In genomic region chr15:32659340-32659831, GRCh38 we compare ENCODE assay signal across 8 cellular contexts. TPM values are rescaled to one million over a fixed set of nuclear protein-coding genes. Genes with fewer than 3 reads are reported as not detected.
DNase-seq lines count a peak whose midpoint lies in the region; ATAC-seq and TF ChIP-seq lines count a peak whose summit lies in the region.
"Had no signal": no experiment of that assay in that cellular context is flagged by ENCODE, and none has a peak within 500 bp of the region (broad histone marks: within the 10 kb centered on the region; RNA-seq: fewer than 3 reads in every experiment).

No MANE protein-coding gene starts in this region.

- no peaks in the 10 kb centered on the region for H3K4me1 ChIP-seq in HEK293 (ENCODE audit: control insufficient read depth, insufficient read depth, low read length)
- H3K4me1 ChIP-seq in stomach smooth muscle (ENCODE audit: control insufficient read depth, insufficient read depth, low read length) = peaks cover 23% of the 10 kb centered on the region
- no peaks in the 10 kb centered on the region for H3K4me1 ChIP-seq in lower lobe of right lung

- intact Hi-C loops in lower lobe of right lung (cut with DNase I) = no loop called here

- no peaks in the 10 kb centered on the region for H3K9me3 ChIP-seq in HEK293 (ENCODE audit: control insufficient read depth, insufficient read depth, low read depth, low read length)
- no peaks in the 10 kb centered on the region for H3K9me3 ChIP-seq in stomach smooth muscle (ENCODE audit: control insufficient read depth in 2 of 2, low read length in 2 of 2)
- no peaks in the 10 kb centered on the region for H3K9me3 ChIP-seq in lower lobe of right lung

- no peak overlapping the region for H3K27ac ChIP-seq in HEK293 (ENCODE audit: extremely low read depth, low read depth, low read length)
- H3K27ac ChIP-seq in stomach smooth muscle (ENCODE audit: low read length) = peak overlapping the region; percentile 53
- no peak overlapping the region for H3K27ac ChIP-seq in lower lobe of right lung

- no peak for TF ChIP-seq CTCF in HEK293 (tag by site-specific recombination; IDR thresholded peaks at IDR 0.05)
- no peak for TF ChIP-seq CTCF in foreskin fibroblast (IDR thresholded peaks at IDR 0.05; ENCODE audit: low read depth, low read length)
- no peak for TF ChIP-seq CTCF in lower lobe of right lung (IDR thresholded peaks at IDR 0.05)

- no peak overlapping the region for H3K9ac ChIP-seq in stomach smooth muscle (ENCODE audit: low read length in 2 of 2)

- POLR2A ChIA-PET in HEK293 (lab: Yijun Ruan, JAX) = no interaction called here

- no peaks in the 10 kb centered on the region for H3K27me3 ChIP-seq in stomach smooth muscle (ENCODE audit: control insufficient read depth in 1 of 2, insufficient read depth in 2 of 2, low read length in 2 of 2)
- H3K27me3 ChIP-seq in lower lobe of right lung (ENCODE audit: low read depth) = no peaks in the 10 kb centered on the region

- CTCF ChIA-PET in HEK293 (lab: Yijun Ruan, JAX) = interaction anchor here (0.5 to 2.5 kb wide), 4 partner anchors 10 to 427 kb away, joined by 4 to 17 read pairs (median 6); no protein-coding TSS in a partner anchor

- no peaks in the 10 kb centered on the region; a peak in 1 of 3 replicates for H3K36me3 ChIP-seq in HEK293 (ENCODE audit: control insufficient read depth in 2 of 2, insufficient read depth in 1 of 2, low read length in 2 of 2)
- H3K36me3 ChIP-seq in stomach smooth muscle (ENCODE audit: control insufficient read depth in 2 of 2, insufficient read depth in 2 of 2, low read length in 2 of 2) = no peaks in the 10 kb centered on the region
- H3K36me3 ChIP-seq in lower lobe of right lung = no peaks in the 10 kb centered on the region

- ATAC-seq in HG02588 (IDR thresholded peaks at IDR 0.05; ENCODE audit: unreplicated experiment) (no peak), lower lobe of right lung (no peak)

- DNase-seq in RPMI7951 (ENCODE audit: low read depth) (peak; percentile 84), foreskin fibroblast (peak; percentile 67 to 85), DMS114 treated with DMSO at 0.1 percent for 48 hours (lab: John Stamatoyannopoulos, UW; ENCODE audit: unreplicated experiment) (no peak), lower lobe of right lung (no peak)

- H3K4me3 ChIP-seq in HEK293 (ENCODE audit: low read depth, low read length) (no peak overlapping the region), foreskin fibroblast (ENCODE audit: low read depth in 1 of 2, low read length in 2 of 2) (no peak overlapping the region), stomach smooth muscle (ENCODE audit: low read length in 2 of 2) (no peak overlapping the region), lower lobe of right lung (no peak overlapping the region)

TF ChIP-seq in HEK293, 187 proteins besides CTCF, POLR2A, EP300 and RAD21:
- TF ChIP-seq TSHZ1 (tag by site-specific recombination; IDR thresholded peaks at IDR 0.05; ENCODE audit: borderline replicate concordance) = no peak
- TF ChIP-seq ZIC2 (tag by site-specific recombination; IDR thresholded peaks at IDR 0.05) = peak; percentile 93
- 0 out of 2 replicates have a peak, but pooled peaks have one; percentile 25 for TF ChIP-seq ZNF335 (tag by site-specific recombination; conservative IDR thresholded peaks at IDR 0.05)

RNA-seq across cellular contexts. Expression of gene SCG5, which starts 17.9 kb away (rescaled TPM):
- 91.9 and 99.1 TPM in 2 replicates for total RNA-seq in RPMI7951 (2014; rRNA removed; shearing (Covaris generic))
- 0.65 TPM for total RNA-seq in lower lobe of right lung
- total RNA-seq: SK-MEL-5 had no signal

RNA-seq across cellular contexts. Expression of gene ARHGAP11A, which starts 44.1 kb away (rescaled TPM):
- total RNA-seq in RPMI7951 (2014; rRNA removed; shearing (Covaris generic)) = 73.0 and 92.2 TPM in 2 replicates
- 4.9 TPM for total RNA-seq in lower lobe of right lung

RNA-seq across cellular contexts. Expression of gene GREM1, which starts 58.4 kb away (rescaled TPM):
- total RNA-seq in RPMI7951 (2014; rRNA removed; shearing (Covaris generic)) = 68.1 and 79.4 TPM in 2 replicates
- total RNA-seq in lower lobe of right lung = 3.1 TPM

Comparison
In these comparisons a context has a peak if more than half of its experiments do, and no peak if none do; other contexts are left out.
1. DNase-seq: peak in RPMI7951 (single experiment) and foreskin fibroblast (2 of 2); none in DMS114 treated with DMSO at 0.1 percent for 48 hours (single experiment) and lower lobe of right lung (single experiment).
2. RNA of gene SCG5, which starts 17.9 kb away (total RNA-seq): 91.9 to 99.1 TPM in RPMI7951; 0.65 TPM in lower lobe of right lung (single experiment); every median in the first group is over 10 times any median in the second.
3. RNA of gene ARHGAP11A, which starts 44.1 kb away (total RNA-seq): 73.0 to 92.2 TPM in RPMI7951; 4.9 TPM in lower lobe of right lung (single experiment); every median in the first group is over 10 times any median in the second.
4. RNA of gene GREM1, which starts 58.4 kb away (total RNA-seq): 68.1 to 79.4 TPM in RPMI7951; 3.1 TPM in lower lobe of right lung (single experiment); every median in the first group is over 10 times any median in the second.